ENCODE assay signal across 1 cellular context in the genomic region with DNA sequence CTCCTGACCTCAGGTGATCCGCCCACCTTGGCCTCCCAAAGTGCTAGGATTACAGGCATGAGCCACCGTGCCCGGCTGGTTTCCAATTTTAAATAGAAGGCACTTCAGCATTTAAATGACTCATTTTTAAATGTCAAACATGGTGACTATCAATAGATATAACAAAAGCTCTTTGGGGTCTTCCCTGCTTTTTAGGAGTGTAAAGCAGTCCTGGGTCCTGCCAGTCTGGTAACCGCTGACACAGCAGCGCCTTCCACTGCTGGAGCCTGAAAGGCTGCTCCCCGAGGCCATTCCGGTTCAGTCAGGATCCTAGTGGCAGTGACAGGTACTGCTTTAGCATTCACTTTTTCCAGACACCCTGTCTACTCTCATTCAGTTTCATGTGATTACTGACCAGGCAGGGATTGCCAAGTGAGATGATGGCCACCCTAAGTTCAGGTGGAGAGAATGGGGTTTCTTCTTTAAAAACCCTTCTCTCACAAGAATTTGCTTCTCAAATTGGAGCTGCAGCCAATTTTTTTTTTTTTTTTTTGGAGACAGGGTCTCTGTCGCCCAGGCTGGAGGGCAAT.
TF ChIP-seq lines count a peak whose summit lies in the region.

No MANE protein-coding gene starts in this region.

TF ChIP-seq in HepG2, 621 proteins besides CTCF, POLR2A, EP300 and RAD21 (continued from another document and continues in another):
- TF ChIP-seq WIZ (CRISPR knock-in tag; IDR thresholded peaks at IDR 0.05) (no peak), ZNF841 (CRISPR knock-in tag; IDR thresholded peaks at IDR 0.05; ENCODE audit: borderline replicate concordance) (no peak), RXRB (CRISPR knock-in tag; IDR thresholded peaks at IDR 0.05; ENCODE audit: borderline replicate concordance) (peak; percentile 72; the same call in 1 of the 2 replicates), ZNF205 (CRISPR knock-in tag; IDR thresholded peaks at IDR 0.05) (0 out of 2 replicates have a peak, but pooled peaks have one; percentile 28), BORCS8-MEF2B (CRISPR knock-in tag; IDR thresholded peaks at IDR 0.05) (peak; percentile 54; the same call in 1 of the 2 replicates), TBX2 (CRISPR knock-in tag; IDR thresholded peaks at IDR 0.05; ENCODE audit: borderline replicate concordance) (peak; percentile 26; the same call in 1 of the 2 replicates), SPEN (CRISPR knock-in tag; IDR thresholded peaks at IDR 0.05; ENCODE audit: low read depth) (0 out of 2 replicates have a peak, but pooled peaks have one; percentile 52), TBL1XR1 (IDR thresholded peaks at IDR 0.05; ENCODE audit: borderline replicate concordance, low read length, partially characterized antibody) (peak; percentile 14), KDM6A (CRISPR knock-in tag; IDR thresholded peaks at IDR 0.05; ENCODE audit: low read depth) (no peak; the same call in 1 of the 2 replicates), ZNF292 (CRISPR knock-in tag; IDR thresholded peaks at IDR 0.05; ENCODE audit: borderline replicate concordance, low read depth) (peak; percentile 38; the same call in 1 of the 2 replicates), MYC (CRISPR knock-in tag; IDR thresholded peaks at IDR 0.05; ENCODE audit: borderline replicate concordance) (0 out of 2 replicates have a peak, but pooled peaks have one; percentile 30), ZFP36 (IDR thresholded peaks at IDR 0.05; ENCODE audit: borderline replicate concordance, low read depth, low read length, partially characterized antibody) (no peak), SKI (IDR thresholded peaks at IDR 0.05; ENCODE audit: partially characterized antibody) (peak; percentile 82), SMC3 (IDR thresholded peaks at IDR 0.05; ENCODE audit: low read length) (peak; percentile 76), PRMT3 (CRISPR knock-in tag; IDR thresholded peaks at IDR 0.05; ENCODE audit: borderline replicate concordance, low read depth) (no peak), ZNF335 (CRISPR knock-in tag; IDR thresholded peaks at IDR 0.05) (peak; percentile 37; the same call in 1 of the 2 replicates), MXD4 (CRISPR knock-in tag; IDR thresholded peaks at IDR 0.05) (peak; percentile 51; the same call in 1 of the 2 replicates), YEATS2 (CRISPR knock-in tag; IDR thresholded peaks at IDR 0.05; ENCODE audit: borderline replicate concordance) (0 out of 2 replicates have a peak, but pooled peaks have one; percentile 40), FOSL2 (CRISPR knock-in tag; IDR thresholded peaks at IDR 0.05) (peak; percentile 30; the same call in 1 of the 2 replicates), KAT7 (CRISPR knock-in tag; IDR thresholded peaks at IDR 0.05; ENCODE audit: borderline replicate concordance) (peak; percentile 85), GFI1 (CRISPR knock-in tag; IDR thresholded peaks at IDR 0.05; ENCODE audit: borderline replicate concordance) (0 out of 2 replicates have a peak, but pooled peaks have one; percentile 49), ZNF891 (CRISPR knock-in tag; IDR thresholded peaks at IDR 0.05) (0 out of 2 replicates have a peak, but pooled peaks have one; percentile 47), ZNF644 (CRISPR knock-in tag; IDR thresholded peaks at IDR 0.05; ENCODE audit: low read depth) (peak; percentile 86), ZNF460 (CRISPR knock-in tag; IDR thresholded peaks at IDR 0.05; ENCODE audit: borderline replicate concordance) (peak; percentile 55), NCOA2 (CRISPR knock-in tag; IDR thresholded peaks at IDR 0.05) (peak; percentile 49; the same call in 1 of the 2 replicates), ZNF777 (CRISPR knock-in tag; IDR thresholded peaks at IDR 0.05) (no peak), ZNF331 (CRISPR knock-in tag; IDR thresholded peaks at IDR 0.05) (peak; percentile 57; the same call in 1 of the 2 replicates)
- TF ChIP-seq, protein P1, sequence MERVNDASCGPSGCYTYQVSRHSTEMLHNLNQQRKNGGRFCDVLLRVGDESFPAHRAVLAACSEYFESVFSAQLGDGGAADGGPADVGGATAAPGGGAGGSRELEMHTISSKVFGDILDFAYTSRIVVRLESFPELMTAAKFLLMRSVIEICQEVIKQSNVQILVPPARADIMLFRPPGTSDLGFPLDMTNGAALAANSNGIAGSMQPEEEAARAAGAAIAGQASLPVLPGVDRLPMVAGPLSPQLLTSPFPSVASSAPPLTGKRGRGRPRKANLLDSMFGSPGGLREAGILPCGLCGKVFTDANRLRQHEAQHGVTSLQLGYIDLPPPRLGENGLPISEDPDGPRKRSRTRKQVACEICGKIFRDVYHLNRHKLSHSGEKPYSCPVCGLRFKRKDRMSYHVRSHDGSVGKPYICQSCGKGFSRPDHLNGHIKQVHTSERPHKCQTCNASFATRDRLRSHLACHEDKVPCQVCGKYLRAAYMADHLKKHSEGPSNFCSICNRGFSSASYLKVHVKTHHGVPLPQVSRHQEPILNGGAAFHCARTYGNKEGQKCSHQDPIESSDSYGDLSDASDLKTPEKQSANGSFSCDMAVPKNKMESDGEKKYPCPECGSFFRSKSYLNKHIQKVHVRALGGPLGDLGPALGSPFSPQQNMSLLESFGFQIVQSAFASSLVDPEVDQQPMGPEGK (CRISPR knock-in tag; IDR thresholded peaks at IDR 0.05) = peak; percentile 57; the same call in 1 of the 2 replicates
- TF ChIP-seq, protein P2, sequence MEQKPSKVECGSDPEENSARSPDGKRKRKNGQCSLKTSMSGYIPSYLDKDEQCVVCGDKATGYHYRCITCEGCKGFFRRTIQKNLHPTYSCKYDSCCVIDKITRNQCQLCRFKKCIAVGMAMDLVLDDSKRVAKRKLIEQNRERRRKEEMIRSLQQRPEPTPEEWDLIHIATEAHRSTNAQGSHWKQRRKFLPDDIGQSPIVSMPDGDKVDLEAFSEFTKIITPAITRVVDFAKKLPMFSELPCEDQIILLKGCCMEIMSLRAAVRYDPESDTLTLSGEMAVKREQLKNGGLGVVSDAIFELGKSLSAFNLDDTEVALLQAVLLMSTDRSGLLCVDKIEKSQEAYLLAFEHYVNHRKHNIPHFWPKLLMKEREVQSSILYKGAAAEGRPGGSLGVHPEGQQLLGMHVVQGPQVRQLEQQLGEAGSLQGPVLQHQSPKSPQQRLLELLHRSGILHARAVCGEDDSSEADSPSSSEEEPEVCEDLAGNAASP (CRISPR knock-in tag; IDR thresholded peaks at IDR 0.05; ENCODE audit: borderline replicate concordance) = peak; percentile 82
- TF ChIP-seq, protein P3, sequence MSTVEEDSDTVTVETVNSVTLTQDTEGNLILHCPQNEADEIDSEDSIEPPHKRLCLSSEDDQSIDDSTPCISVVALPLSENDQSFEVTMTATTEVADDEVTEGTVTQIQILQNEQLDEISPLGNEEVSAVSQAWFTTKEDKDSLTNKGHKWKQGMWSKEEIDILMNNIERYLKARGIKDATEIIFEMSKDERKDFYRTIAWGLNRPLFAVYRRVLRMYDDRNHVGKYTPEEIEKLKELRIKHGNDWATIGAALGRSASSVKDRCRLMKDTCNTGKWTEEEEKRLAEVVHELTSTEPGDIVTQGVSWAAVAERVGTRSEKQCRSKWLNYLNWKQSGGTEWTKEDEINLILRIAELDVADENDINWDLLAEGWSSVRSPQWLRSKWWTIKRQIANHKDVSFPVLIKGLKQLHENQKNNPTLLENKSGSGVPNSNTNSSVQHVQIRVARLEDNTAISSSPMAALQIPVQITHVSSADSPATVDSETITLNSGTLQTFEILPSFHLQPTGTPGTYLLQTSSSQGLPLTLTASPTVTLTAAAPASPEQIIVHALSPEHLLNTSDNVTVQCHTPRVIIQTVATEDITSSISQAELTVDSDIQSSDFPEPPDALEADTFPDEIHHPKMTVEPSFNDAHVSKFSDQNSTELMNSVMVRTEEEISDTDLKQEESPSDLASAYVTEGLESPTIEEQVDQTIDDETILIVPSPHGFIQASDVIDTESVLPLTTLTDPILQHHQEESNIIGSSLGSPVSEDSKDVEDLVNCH (CRISPR knock-in tag; IDR thresholded peaks at IDR 0.05) = 0 out of 2 replicates have a peak, but pooled peaks have one; percentile 30
- TF ChIP-seq, protein P4, sequence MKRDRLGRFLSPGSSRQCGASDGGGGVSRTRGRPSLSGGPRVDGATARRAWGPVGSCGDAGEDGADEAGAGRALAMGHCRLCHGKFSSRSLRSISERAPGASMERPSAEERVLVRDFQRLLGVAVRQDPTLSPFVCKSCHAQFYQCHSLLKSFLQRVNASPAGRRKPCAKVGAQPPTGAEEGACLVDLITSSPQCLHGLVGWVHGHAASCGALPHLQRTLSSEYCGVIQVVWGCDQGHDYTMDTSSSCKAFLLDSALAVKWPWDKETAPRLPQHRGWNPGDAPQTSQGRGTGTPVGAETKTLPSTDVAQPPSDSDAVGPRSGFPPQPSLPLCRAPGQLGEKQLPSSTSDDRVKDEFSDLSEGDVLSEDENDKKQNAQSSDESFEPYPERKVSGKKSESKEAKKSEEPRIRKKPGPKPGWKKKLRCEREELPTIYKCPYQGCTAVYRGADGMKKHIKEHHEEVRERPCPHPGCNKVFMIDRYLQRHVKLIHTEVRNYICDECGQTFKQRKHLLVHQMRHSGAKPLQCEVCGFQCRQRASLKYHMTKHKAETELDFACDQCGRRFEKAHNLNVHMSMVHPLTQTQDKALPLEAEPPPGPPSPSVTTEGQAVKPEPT (CRISPR knock-in tag; IDR thresholded peaks at IDR 0.05; ENCODE audit: low read depth) = no peak
- TF ChIP-seq, protein P5, sequence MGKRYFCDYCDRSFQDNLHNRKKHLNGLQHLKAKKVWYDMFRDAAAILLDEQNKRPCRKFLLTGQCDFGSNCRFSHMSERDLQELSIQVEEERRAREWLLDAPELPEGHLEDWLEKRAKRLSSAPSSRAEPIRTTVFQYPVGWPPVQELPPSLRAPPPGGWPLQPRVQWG (CRISPR knock-in tag; IDR thresholded peaks at IDR 0.05; ENCODE audit: borderline replicate concordance, low read depth) = no peak
- TF ChIP-seq, protein P6, sequence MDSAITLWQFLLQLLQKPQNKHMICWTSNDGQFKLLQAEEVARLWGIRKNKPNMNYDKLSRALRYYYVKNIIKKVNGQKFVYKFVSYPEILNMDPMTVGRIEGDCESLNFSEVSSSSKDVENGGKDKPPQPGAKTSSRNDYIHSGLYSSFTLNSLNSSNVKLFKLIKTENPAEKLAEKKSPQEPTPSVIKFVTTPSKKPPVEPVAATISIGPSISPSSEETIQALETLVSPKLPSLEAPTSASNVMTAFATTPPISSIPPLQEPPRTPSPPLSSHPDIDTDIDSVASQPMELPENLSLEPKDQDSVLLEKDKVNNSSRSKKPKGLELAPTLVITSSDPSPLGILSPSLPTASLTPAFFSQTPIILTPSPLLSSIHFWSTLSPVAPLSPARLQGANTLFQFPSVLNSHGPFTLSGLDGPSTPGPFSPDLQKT (CRISPR knock-in tag; IDR thresholded peaks at IDR 0.05; ENCODE audit: borderline replicate concordance) = no peak
- TF ChIP-seq, protein P7, sequence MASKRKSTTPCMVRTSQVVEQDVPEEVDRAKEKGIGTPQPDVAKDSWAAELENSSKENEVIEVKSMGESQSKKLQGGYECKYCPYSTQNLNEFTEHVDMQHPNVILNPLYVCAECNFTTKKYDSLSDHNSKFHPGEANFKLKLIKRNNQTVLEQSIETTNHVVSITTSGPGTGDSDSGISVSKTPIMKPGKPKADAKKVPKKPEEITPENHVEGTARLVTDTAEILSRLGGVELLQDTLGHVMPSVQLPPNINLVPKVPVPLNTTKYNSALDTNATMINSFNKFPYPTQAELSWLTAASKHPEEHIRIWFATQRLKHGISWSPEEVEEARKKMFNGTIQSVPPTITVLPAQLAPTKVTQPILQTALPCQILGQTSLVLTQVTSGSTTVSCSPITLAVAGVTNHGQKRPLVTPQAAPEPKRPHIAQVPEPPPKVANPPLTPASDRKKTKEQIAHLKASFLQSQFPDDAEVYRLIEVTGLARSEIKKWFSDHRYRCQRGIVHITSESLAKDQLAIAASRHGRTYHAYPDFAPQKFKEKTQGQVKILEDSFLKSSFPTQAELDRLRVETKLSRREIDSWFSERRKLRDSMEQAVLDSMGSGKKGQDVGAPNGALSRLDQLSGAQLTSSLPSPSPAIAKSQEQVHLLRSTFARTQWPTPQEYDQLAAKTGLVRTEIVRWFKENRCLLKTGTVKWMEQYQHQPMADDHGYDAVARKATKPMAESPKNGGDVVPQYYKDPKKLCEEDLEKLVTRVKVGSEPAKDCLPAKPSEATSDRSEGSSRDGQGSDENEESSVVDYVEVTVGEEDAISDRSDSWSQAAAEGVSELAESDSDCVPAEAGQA (IDR thresholded peaks at IDR 0.05; ENCODE audit: low read depth) = peak; percentile 36; the same call in 1 of the 2 replicates
- TF ChIP-seq, protein P7 (CRISPR knock-in tag; IDR thresholded peaks at IDR 0.05; ENCODE audit: borderline replicate concordance) = no peak
- TF ChIP-seq, protein P8, sequence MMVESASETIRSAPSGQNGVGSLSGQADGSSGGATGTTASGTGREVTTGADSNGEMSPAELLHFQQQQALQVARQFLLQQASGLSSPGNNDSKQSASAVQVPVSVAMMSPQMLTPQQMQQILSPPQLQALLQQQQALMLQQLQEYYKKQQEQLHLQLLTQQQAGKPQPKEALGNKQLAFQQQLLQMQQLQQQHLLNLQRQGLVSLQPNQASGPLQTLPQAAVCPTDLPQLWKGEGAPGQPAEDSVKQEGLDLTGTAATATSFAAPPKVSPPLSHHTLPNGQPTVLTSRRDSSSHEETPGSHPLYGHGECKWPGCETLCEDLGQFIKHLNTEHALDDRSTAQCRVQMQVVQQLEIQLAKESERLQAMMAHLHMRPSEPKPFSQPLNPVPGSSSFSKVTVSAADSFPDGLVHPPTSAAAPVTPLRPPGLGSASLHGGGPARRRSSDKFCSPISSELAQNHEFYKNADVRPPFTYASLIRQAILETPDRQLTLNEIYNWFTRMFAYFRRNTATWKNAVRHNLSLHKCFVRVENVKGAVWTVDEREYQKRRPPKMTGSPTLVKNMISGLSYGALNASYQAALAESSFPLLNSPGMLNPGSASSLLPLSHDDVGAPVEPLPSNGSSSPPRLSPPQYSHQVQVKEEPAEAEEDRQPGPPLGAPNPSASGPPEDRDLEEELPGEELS (CRISPR knock-in tag; IDR thresholded peaks at IDR 0.05) = no peak
